21 cellular contexts compared by ENCODE assay signal in the genomic region with DNA sequence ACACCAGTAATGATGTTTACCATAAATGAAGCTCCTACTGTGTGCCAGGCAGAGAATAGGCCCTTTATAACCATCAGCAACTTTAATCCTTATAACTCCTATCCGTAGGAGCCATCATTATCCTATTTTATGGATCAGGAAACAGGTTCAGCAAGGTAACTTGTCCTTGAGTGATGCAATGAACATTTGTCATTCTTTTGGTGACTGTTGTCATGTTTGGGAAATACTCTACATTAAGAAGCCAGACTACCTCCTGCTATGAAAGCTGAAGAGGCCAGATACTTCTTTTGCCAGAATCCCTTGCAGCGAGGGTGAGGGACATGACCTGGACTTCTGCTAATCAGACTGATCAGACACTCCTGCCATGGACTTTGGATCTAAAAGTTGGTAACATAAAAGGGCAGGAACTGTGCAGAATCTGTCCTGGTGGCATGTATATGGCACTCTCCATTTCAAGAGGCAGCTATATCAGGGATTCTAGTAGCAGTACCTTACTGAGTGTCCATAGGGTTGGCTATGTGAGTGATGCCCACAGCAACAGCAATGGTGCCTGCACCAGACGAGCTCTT. TPM values are rescaled to one million over a fixed set of nuclear protein-coding genes. Genes with fewer than 3 reads are reported as not detected.
"Had no signal": no experiment of that assay in that cellular context is flagged by ENCODE, and none has a peak within 500 bp of the region (broad histone marks: within the 10 kb centered on the region; RNA-seq: fewer than 3 reads in every experiment).

No MANE protein-coding gene starts in this region.

- FAIRE-seq: endometrium had no signal

- H3K27me3 ChIP-seq: uterus had no signal

- H3K36me3 ChIP-seq: gastroesophageal sphincter, heart right ventricle, tibial artery, uterus had no signal

- H3K4me1 ChIP-seq: gastroesophageal sphincter, heart right ventricle, uterus had no signal

- DNase-seq: activated CD4-positive, alpha-beta T cell treated with anti-CD3 and anti-CD28 coated beads, Interleukin-2, amount 10 ng/mL, durations not matched to agents 24 days and 14 days; activated CD8-positive, alpha-beta T cell treated with anti-CD3 and anti-CD28 coated beads for 36 hours; activated naive CD4-positive, alpha-beta T cell treated with anti-CD3 and anti-CD28 coated beads for 36 hours; activated T-cell treated with anti-CD3 and anti-CD28 coated beads, Interleukin-2, amount 50 U/mL, for 4 hours; heart right ventricle; kidney glomerular epithelial cell; nephron progenitor cell; occipital lobe; retina; stimulated activated CD4-positive, alpha-beta T cell treated with anti-CD3 and anti-CD28 coated beads, Interleukin-2, amount 100 ng/mL, for 24 hours; stimulated activated naive CD8-positive, alpha-beta T cell treated with anti-CD3 and anti-CD28 coated beads, Interleukin-15, Interleukin-2, amounts not matched to agents 100 U/mL and 50 U/mL, for 24 hours; substantia nigra; T-helper 1 cell; T1000; tibial artery; uterus had no signal

- H3K4me3 ChIP-seq: coronary artery, gastroesophageal sphincter, heart right ventricle, tibial artery, uterus had no signal

- H3K27ac ChIP-seq: coronary artery, gastroesophageal sphincter, heart right ventricle, tibial artery, uterus had no signal

- ATAC-seq: activated CD8-positive, alpha-beta T cell treated with anti-CD3 and anti-CD28 coated beads for 36 hours; activated T-cell treated with anti-CD3 and anti-CD28 coated beads, Interleukin-2, amount 50 U/mL, for 4 hours; gastroesophageal sphincter; heart right ventricle; stimulated activated naive CD8-positive, alpha-beta T cell treated with anti-CD3 and anti-CD28 coated beads, Interleukin-15, Interleukin-2, amounts not matched to agents 100 U/mL and 50 U/mL, for 24 hours had no signal

- H3K9me3 ChIP-seq: gastroesophageal sphincter, heart right ventricle, tibial artery, uterus had no signal

RNA-seq across cellular contexts. Expression of gene NCMAP, which starts 54.1 kb away (rescaled TPM):
- total RNA-seq: activated CD4-positive, alpha-beta T cell treated with anti-CD3 and anti-CD28 coated beads, Interleukin-2, amount 10 ng/mL, durations not matched to agents 24 days and 14 days; mesenteric fat pad; posterior vena cava had no signal
